8 cellular contexts compared by ENCODE assay signal in genomic region chr5:57173318-57174127, GRCh38. TPM values are rescaled to one million over a fixed set of nuclear protein-coding genes. Genes with fewer than 3 reads are reported as not detected.
DNase-seq lines count a peak whose midpoint lies in the region; ATAC-seq lines count a peak whose summit lies in the region.

GPBP1 (plus strand) TSS chr5:57174059; CDS start chr5:57214131, 40,072 bp downstream.

- peak within 1 kb of the TSS; percentile 100 for H3K27ac Mint-ChIP-seq in effector memory CD8-positive, alpha-beta T cell
- peak within 1 kb of the TSS; percentile 99 for H3K27ac Mint-ChIP-seq in memory B cell

- peaks cover 28 to 35% of the 10 kb centered on the region in 2 donors for H3K4me1 Mint-ChIP-seq in effector memory CD8-positive, alpha-beta T cell (ENCODE audit: low read depth in 2 of 2)
- H3K4me1 Mint-ChIP-seq in memory B cell, result peaks cover 16% of the 10 kb centered on the region

- H3K27me3 Mint-ChIP-seq in effector memory CD8-positive, alpha-beta T cell, result no peaks in the 10 kb centered on the region
- no peaks in the 10 kb centered on the region for H3K27me3 Mint-ChIP-seq in memory B cell

- ATAC-seq in GM21360 (IDR thresholded peaks at IDR 0.05; ENCODE audit: unreplicated experiment) (peak; percentile 62), memory B cell (ENCODE audit: low read depth) (peak; percentile 70)
- peak; percentile 78 for ATAC-seq in effector memory CD8-positive, alpha-beta T cell (replicated peaks)

- peaks cover 66% of the 10 kb centered on the region for H3K36me3 Mint-ChIP-seq in effector memory CD8-positive, alpha-beta T cell (ENCODE audit: insufficient read depth)
- H3K36me3 Mint-ChIP-seq in memory B cell, result no peaks in the 10 kb centered on the region

- DNase-seq in COLO668 (lab: John Stamatoyannopoulos, UW; ENCODE audit: unreplicated experiment) (peak; percentile 94), HT1080 (ENCODE audit: low read depth) (peak; percentile 98), NOMO-1 treated with DMSO at 0.1 percent for 48 hours (lab: John Stamatoyannopoulos, UW; ENCODE audit: unreplicated experiment) (peak; percentile 99), memory B cell (ENCODE audit: low spot score in 2 of 2) (peak; percentile 95 to 99)
- peak; percentile 96 for DNase-seq in activated CD8-positive, alpha-beta memory T cell treated with anti-CD3 and anti-CD28 coated beads for 4 hours (ENCODE audit: low read depth in 2 of 2)
- peak; percentile 97 to 98 (median 98) for DNase-seq in effector memory CD8-positive, alpha-beta T cell
- peak; percentile 91 for DNase-seq in stimulated activated CD8-positive, alpha-beta memory T cell treated with anti-CD3 and anti-CD28 coated beads, Interleukin-12 subunit alpha, Interleukin-12 subunit beta, amount 100 ng/mL, for 24 hours (ENCODE audit: extremely low read depth)

- peak within 1 kb of the TSS; percentile 99 to 100 for H3K4me3 Mint-ChIP-seq in effector memory CD8-positive, alpha-beta T cell
- peak within 1 kb of the TSS; percentile 98 for H3K4me3 Mint-ChIP-seq in memory B cell

- no peaks in the 10 kb centered on the region for H3K9me3 Mint-ChIP-seq in effector memory CD8-positive, alpha-beta T cell
- H3K9me3 Mint-ChIP-seq in memory B cell, result no peaks in the 10 kb centered on the region

RNA-seq across cellular contexts. Expression of gene GPBP1, which starts in this region (rescaled TPM):
- 40.5 and 40.8 TPM in 2 replicates for total RNA-seq in HT1080 (2014; rRNA removed; shearing (Covaris generic))
- 31.9 and 39.9 TPM in 2 replicates for polyA plus RNA-seq in HT1080 (2015; cell fraction: cytosol; rRNA removed)
- 72.9 and 77.3 TPM in 2 replicates for polyA plus RNA-seq in HT1080 (2015; cell fraction: nucleus; rRNA removed)

Comparison
In these comparisons a context has a peak if more than half of its experiments do, and no peak if none do; other contexts are left out.
1. Peak in every context shown above with its lines: DNase-seq and ATAC-seq.